ENCODE assay signal across 27 cellular contexts in genomic region chr5:74072646-74073045, GRCh38.
DNase-seq lines count a peak whose midpoint lies in the region; ATAC-seq, FAIRE-seq and TF ChIP-seq lines count a peak whose summit lies in the region.
"Had no signal": no experiment of that assay in that cellular context is flagged by ENCODE, and none has a peak within 500 bp of the region (broad histone marks: within the 10 kb centered on the region; RNA-seq: fewer than 3 reads in every experiment).

No MANE protein-coding gene starts in this region.

- TF ChIP-seq RAD21 in HepG2 (CRISPR knock-in tag; IDR thresholded peaks at IDR 0.05): no peak

- no peak for TF ChIP-seq EP300 in HepG2 (IDR thresholded peaks at IDR 0.05; ENCODE audit: low read depth in 2 of 2, low read length in 2 of 2)
- TF ChIP-seq EP300 in HepG2 (CRISPR knock-in tag; IDR thresholded peaks at IDR 0.05; ENCODE audit: borderline replicate concordance): no peak

- no peaks in the 10 kb centered on the region for H3K79me2 ChIP-seq in HepG2 (ENCODE audit: insufficient read depth, low read length)

- H3K9me3 Mint-ChIP-seq in nephron (no peaks in the 10 kb centered on the region), glutamatergic neuron (ENCODE audit: unreplicated experiment) (peaks cover 2% of the 10 kb centered on the region)

- TF ChIP-seq POLR2A in NB4 (IDR thresholded peaks at IDR 0.05; ENCODE audit: extremely low read depth, insufficient read length) (no peak), HepG2 (IDR thresholded peaks at IDR 0.05; ENCODE audit: insufficient read depth in 1 of 2, low read depth in 2 of 2, low read length in 2 of 2) (no peak)

- H3K27me3 ChIP-seq in BLaER1: no peaks in the 10 kb centered on the region
- H3K27me3 ChIP-seq in lower lobe of right lung (ENCODE audit: low read depth): no peaks in the 10 kb centered on the region
- H3K27me3 ChIP-seq in HepG2 (ENCODE audit: control insufficient read depth in 1 of 2, insufficient read depth in 2 of 2, low read length in 2 of 2): peaks cover 1 to 25% of the 10 kb centered on the region in 2 experiments; a peak in 2 of 5 replicates
- H3K27me3 ChIP-seq: SJSA1 had no signal

- DNase-seq in NB4 (ENCODE audit: low read depth) (peak; percentile 75), cardiac fibroblast (ENCODE audit: low read depth in 2 of 2) (peak; percentile 20 to 24), lower lobe of right lung (no peak), NCI-H2171 (lab: John Stamatoyannopoulos, UW) (no peak), HepG2 (ENCODE audit: low spot score) (no peak), glutamatergic neuron (no peak)
- DNase-seq: Calu3; DMS79 treated with DMSO at 0.1 percent for 48 hours; H7; KBM-7; MM.1S; NCI-H1048; NCI-H1417; NCI-H1694; NCI-H2029 treated with DMSO at 0.1 percent for 48 hours; NCI-H510A; NCI-H748 treated with DMSO at 0.1 percent for 48 hours; NK-92 treated with Interleukin-12 subunit alpha and Interleukin-12 subunit beta, amount 100 ng/mL, for 24 hours; Right ventricle myocardium superior; RPMI8226 had no signal

- no TSS peak for BruUV-seq in HepG2 (replicated peaks; lab: Mats Ljungman, UMichigan)

- CTCF ChIA-PET in HepG2 (lab: Yijun Ruan, JAX; ENCODE audit: low intra/inter-chr PET ratio, low total read pairs): no interaction called here

- H3K27me3 Mint-ChIP-seq in nephron (ENCODE audit: low read depth): no peaks in the 10 kb centered on the region
- H3K27me3 Mint-ChIP-seq in glutamatergic neuron (ENCODE audit: unreplicated experiment): no peaks in the 10 kb centered on the region

- H3K4me3 ChIP-seq in BLaER1 (no peak overlapping the region), NB4 (ENCODE audit: low read depth, low read length) (no peak overlapping the region), cardiac fibroblast (replicated peaks in 1 of 2; ENCODE audit: low read depth in 2 of 2, low read length in 2 of 2) (no peak overlapping the region), lower lobe of right lung (no peak overlapping the region), HepG2 (replicated peaks in 1 of 3; ENCODE audit: insufficient read depth in 1 of 3, low read depth in 2 of 3, low read length in 3 of 3) (no peak overlapping the region)
- H3K4me3 ChIP-seq: SJSA1 had no signal

- intact Hi-C loops in lower lobe of right lung (cut with DNase I): no loop called here
- intact Hi-C loops in HepG2 (cut with micrococcal nuclease; ENCODE audit: unreplicated experiment): no loop called here

- H2AFZ ChIP-seq in HepG2 (ENCODE audit: low read length): no peak overlapping the region

- H3K9ac ChIP-seq in BLaER1 (no peak overlapping the region), HepG2 (ENCODE audit: insufficient read depth, low read depth, low read length) (no peak overlapping the region)

- 4% methylated on average over 1 of the region's 1 CpG for WGBS in HepG2 (ENCODE audit: low lambda C conversion rate)

- ATAC-seq in lower lobe of right lung (no peak), HepG2 (no peak)

- H3K27ac Mint-ChIP-seq in nephron (peak overlapping the region in 2 of 3 experiments; percentile 50 to 61), glutamatergic neuron (ENCODE audit: unreplicated experiment) (no peak overlapping the region)
- H3K27ac Mint-ChIP-seq: B cell had no signal

- H3K4me1 Mint-ChIP-seq in nephron: peaks cover 63% of the 10 kb centered on the region
- peaks cover 38% of the 10 kb centered on the region for H3K4me1 Mint-ChIP-seq in glutamatergic neuron (ENCODE audit: low read depth, unreplicated experiment)
- H3K4me1 Mint-ChIP-seq: B cell had no signal

- no peak overlapping the region for H3K27ac ChIP-seq in BLaER1
- H3K27ac ChIP-seq in lower lobe of right lung: no peak overlapping the region
- H3K27ac ChIP-seq in HepG2 (ENCODE audit: extremely low read length, insufficient read depth, low read length): no peak overlapping the region
- H3K27ac ChIP-seq: 22Rv1, SJSA1 had no signal

- in situ Hi-C loops in HepG2 (cut with HindIII; ENCODE audit: extremely low pct_ligation_motif_present, low pct_unique_long_range_greater_than_20kb): no loop called here

- no peaks in the 10 kb centered on the region for H3K36me3 Mint-ChIP-seq in nephron (ENCODE audit: low read depth)
- no peaks in the 10 kb centered on the region for H3K36me3 Mint-ChIP-seq in glutamatergic neuron (ENCODE audit: unreplicated experiment)

- no peaks in the 10 kb centered on the region for H3K36me3 ChIP-seq in BLaER1
- no peaks in the 10 kb centered on the region for H3K36me3 ChIP-seq in lower lobe of right lung
- H3K36me3 ChIP-seq in HepG2 (replicated peaks in 1 of 2; ENCODE audit: control insufficient read depth in 1 of 2, insufficient read depth in 2 of 2, low read length in 2 of 2): no peaks in the 10 kb centered on the region
- H3K36me3 ChIP-seq: SJSA1 had no signal

- H3K4me1 ChIP-seq in BLaER1 (peaks cover 11% of the 10 kb centered on the region), lower lobe of right lung (no peaks in the 10 kb centered on the region), HepG2 (ENCODE audit: insufficient read depth, low read length) (no peaks in the 10 kb centered on the region)

- H3K4me3 Mint-ChIP-seq in nephron: peak overlapping the region in 1 of 3 experiments; percentile 25
- H3K4me3 Mint-ChIP-seq in glutamatergic neuron (ENCODE audit: unreplicated experiment): no peak overlapping the region
- H3K4me3 Mint-ChIP-seq: B cell had no signal

- no peaks in the 10 kb centered on the region for H4K20me1 ChIP-seq in BLaER1
- no peaks in the 10 kb centered on the region for H4K20me1 ChIP-seq in HepG2 (ENCODE audit: insufficient read depth, low read length)

- peak overlapping the region; percentile 40 for H3K4me2 ChIP-seq in BLaER1
- no peak overlapping the region for H3K4me2 ChIP-seq in HepG2 (ENCODE audit: low read depth, low read length)

- POLR2A ChIA-PET in HepG2 (lab: Yijun Ruan, JAX): no interaction called here

- H3K9me3 ChIP-seq in BLaER1 (no peaks in the 10 kb centered on the region), lower lobe of right lung (no peaks in the 10 kb centered on the region), HepG2 (ENCODE audit: low read length) (no peaks in the 10 kb centered on the region)

- FAIRE-seq in HepG2 (lab: Jason Lieb, UNC): no peak
- FAIRE-seq: GM18507, HTR-8/SVneo had no signal

- TF ChIP-seq CTCF in NB4 (IDR thresholded peaks at IDR 0.05; ENCODE audit: low read depth, low read length) (no peak), cardiac fibroblast (IDR thresholded peaks at IDR 0.05; ENCODE audit: low read depth, low read length) (no peak), nephron (IDR thresholded peaks at IDR 0.05; ENCODE audit: unreplicated experiment in 3 of 3) (no peak), lower lobe of right lung (IDR thresholded peaks at IDR 0.05) (no peak), HepG2 (CRISPR knock-in tag; IDR thresholded peaks at IDR 0.05) (no peak), glutamatergic neuron (IDR thresholded peaks at IDR 0.05; ENCODE audit: partially characterized antibody, unreplicated experiment) (no peak)

TF ChIP-seq in HepG2, 621 proteins besides CTCF, POLR2A, EP300 and RAD21:
- TF ChIP-seq ZNF597 (CRISPR knock-in tag; IDR thresholded peaks at IDR 0.05) (no peak), TAF1 (CRISPR knock-in tag; IDR thresholded peaks at IDR 0.05) (no peak), IRX3 (CRISPR knock-in tag; IDR thresholded peaks at IDR 0.05; ENCODE audit: borderline replicate concordance, low read depth) (no peak), ZGPAT (CRISPR knock-in tag; IDR thresholded peaks at IDR 0.05) (no peak), ATAD3A (CRISPR knock-in tag; IDR thresholded peaks at IDR 0.05) (no peak), ZNF143 (CRISPR knock-in tag; IDR thresholded peaks at IDR 0.05) (no peak), ZNF841 (CRISPR knock-in tag; IDR thresholded peaks at IDR 0.05; ENCODE audit: borderline replicate concordance) (no peak)

Comparison
In these comparisons a context has a peak if more than half of its experiments do, and no peak if none do; other contexts are left out.
1. DNase-seq: peak in NB4 (single experiment) and cardiac fibroblast (2 of 2); none in lower lobe of right lung (single experiment), NCI-H2171 (single experiment), HepG2 (single experiment) and glutamatergic neuron (single experiment).